33 cellular contexts compared by ENCODE assay signal in the genomic region with DNA sequence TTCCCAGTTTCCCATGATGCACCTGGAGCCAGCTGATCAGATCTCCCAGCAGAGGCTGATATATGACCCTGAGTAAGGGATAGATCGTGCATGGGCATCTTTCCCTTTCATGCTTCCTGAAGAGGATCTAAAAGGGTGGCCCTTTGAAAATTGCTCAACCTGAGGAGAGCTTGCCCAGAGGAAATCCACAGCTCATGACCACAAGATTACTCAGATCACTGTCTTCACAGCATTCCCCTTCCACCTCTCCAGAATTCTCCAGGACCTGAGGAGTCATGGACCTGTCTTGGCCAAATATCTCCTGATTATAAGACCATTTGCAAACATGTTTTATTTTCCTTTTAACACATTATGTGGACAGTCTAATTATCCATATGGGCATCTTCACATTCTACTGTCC.
"Had no signal": no experiment of that assay in that cellular context is flagged by ENCODE, and none has a peak within 500 bp of the region (broad histone marks: within the 10 kb centered on the region; RNA-seq: fewer than 3 reads in every experiment).

No MANE protein-coding gene starts in this region.

- H3K9ac ChIP-seq: neural progenitor cell, parathyroid adenoma had no signal

- H3K36me3 Mint-ChIP-seq: activated naive CD8-positive, alpha-beta T cell; brain; natural killer cell; neural progenitor cell had no signal

- H2AFZ ChIP-seq: neural progenitor cell, parathyroid adenoma had no signal

- H3K4me2 ChIP-seq: neural progenitor cell had no signal

- H3K9me3 ChIP-seq: left lung, lower lobe of right lung, psoas muscle, suprapubic skin, tibial artery had no signal

- DNase-seq: activated CD4-positive, alpha-beta T cell treated with anti-CD3 and anti-CD28 coated beads for 4 hours; activated CD4-positive, alpha-beta T cell treated with anti-CD3 and anti-CD28 coated beads, Interleukin-2, amount 50 U/mL, for 4 hours; activated CD8-positive, alpha-beta memory T cell treated with anti-CD3 and anti-CD28 coated beads for 24 hours; activated effector memory CD4-positive, alpha-beta T cell treated with Interleukin-2 at 50 U/mL for 16 hours; activated naive CD4-positive, alpha-beta T cell treated with Interleukin-2 at 50 U/mL for 16 hours; aorta; caudate nucleus; cortex of kidney; effector memory CD8-positive, alpha-beta T cell; foreskin fibroblast; head of caudate nucleus; hypothalamus; kidney glomerular epithelial cell; left lung; lower lobe of right lung; mesenchymal stem cell; natural killer cell; occipital lobe; psoas muscle; right cardiac atrium; stimulated activated CD4-positive, alpha-beta T cell treated with anti-CD3 and anti-CD28 coated beads, Interleukin-15, amount 100 ng/mL, for 24 hours; stimulated activated CD4-positive, alpha-beta T cell treated with anti-CD3 and anti-CD28 coated beads, Interleukin-2, amount 100 ng/mL, for 24 hours; stimulated activated naive CD4-positive, alpha-beta T cell; T-helper 9 cell; tibial artery had no signal

- H3K36me3 ChIP-seq: left lung, lower lobe of right lung, neural progenitor cell, suprapubic skin, tibial artery had no signal

- H3K27ac Mint-ChIP-seq: activated naive CD8-positive, alpha-beta T cell; brain; effector memory CD8-positive, alpha-beta T cell; natural killer cell; neural progenitor cell; T-helper 1 cell treated with Interleukin-12 subunit alpha and Interleukin-12 subunit beta and Interleukin-4 antibody, amounts not matched to agents 30 μg/mL and 1 μg/mL, for 36 hours had no signal

- ATAC-seq: effector memory CD8-positive, alpha-beta T cell; left lung; lower lobe of right lung; natural killer cell; psoas muscle; right cardiac atrium had no signal

- H3K4me1 Mint-ChIP-seq: natural killer cell, neural progenitor cell had no signal

- H3K4me3 ChIP-seq: left lung, lower lobe of right lung, neural progenitor cell, psoas muscle, suprapubic skin, tibial artery had no signal

- H3K27me3 ChIP-seq: left lung, neural progenitor cell, suprapubic skin, tibial artery had no signal

- H3K9me3 Mint-ChIP-seq: effector memory CD8-positive, alpha-beta T cell; natural killer cell; neural progenitor cell; T-helper 1 cell treated with Interleukin-12 subunit alpha and Interleukin-12 subunit beta and Interleukin-4 antibody, amounts not matched to agents 30 μg/mL and 1 μg/mL, for 36 hours had no signal

- FAIRE-seq: TTC549 had no signal

- H3K79me2 ChIP-seq: parathyroid adenoma had no signal

- H3K4me3 Mint-ChIP-seq: activated naive CD8-positive, alpha-beta T cell; brain; effector memory CD8-positive, alpha-beta T cell; natural killer cell; neural progenitor cell; T-helper 1 cell treated with Interleukin-12 subunit alpha and Interleukin-12 subunit beta and Interleukin-4 antibody, amounts not matched to agents 30 μg/mL and 1 μg/mL, for 36 hours had no signal

- H3K4me1 ChIP-seq: left lung, lower lobe of right lung, neural progenitor cell, parathyroid adenoma, psoas muscle, suprapubic skin, tibial artery had no signal

- H3K27me3 Mint-ChIP-seq: activated naive CD8-positive, alpha-beta T cell; brain; effector memory CD8-positive, alpha-beta T cell had no signal

- H3K27ac ChIP-seq: left lung, lower lobe of right lung, neural progenitor cell, parathyroid adenoma, psoas muscle, suprapubic skin, tibial artery, VCaP had no signal
